Comparison of ENCODE assay signal across 26 cellular contexts in the genomic region with DNA sequence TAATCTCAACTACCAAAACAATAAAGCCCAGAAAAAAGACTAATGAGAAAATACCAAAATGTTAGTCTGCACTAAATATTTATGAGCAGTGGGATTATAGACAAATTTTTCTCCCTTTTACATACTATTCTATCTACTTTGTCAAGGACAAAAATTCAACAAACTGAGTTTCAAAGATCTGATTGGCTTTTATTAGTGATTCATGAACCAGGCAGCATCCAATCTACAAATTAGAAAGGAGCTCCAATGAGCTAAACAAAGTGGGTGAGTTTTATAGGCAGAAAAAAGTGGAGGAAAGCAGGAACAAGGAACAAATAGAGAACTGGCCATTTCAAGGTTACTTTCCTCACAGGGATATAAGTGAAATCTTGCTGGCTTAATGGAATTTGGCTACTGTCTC.
"Had no signal": no experiment of that assay in that cellular context is flagged by ENCODE, and none has a peak within 500 bp of the region (broad histone marks: within the 10 kb centered on the region; RNA-seq: fewer than 3 reads in every experiment).

No MANE protein-coding gene starts in this region.

- H3K4me1 ChIP-seq: esophagus squamous epithelium, gastrocnemius medialis, heart right ventricle, left lung, lower lobe of right lung had no signal

- H3K27ac Mint-ChIP-seq: mesothelial cell of epicardium, naive B cell had no signal

- H3K36me3 ChIP-seq: left lung had no signal

- H3K4me3 ChIP-seq: coronary artery, dorsolateral prefrontal cortex, esophagus squamous epithelium, gastrocnemius medialis, heart right ventricle, left lung, lower lobe of right lung, mucosa of descending colon had no signal

- H3K27ac ChIP-seq: coronary artery, dorsolateral prefrontal cortex, epithelial cell of prostate, esophagus squamous epithelium, gastrocnemius medialis, heart right ventricle, left lung, lower lobe of right lung had no signal

- H3K27me3 Mint-ChIP-seq: naive B cell had no signal

- DNase-seq: dermis blood vessel endothelial cell; dorsolateral prefrontal cortex; effector CD4-positive, alpha-beta T cell; effector memory CD4-positive, alpha-beta T cell; erythroblast; esophagus squamous epithelium; foreskin fibroblast; foreskin melanocyte; gastrocnemius medialis; glutamatergic neuron; head of caudate nucleus; heart right ventricle; hippocampal formation; left cardiac atrium; left lung; left ventricle myocardium superior; lower lobe of right lung; mesenchymal stem cell; mucosa of descending colon; naive B cell had no signal

- ATAC-seq: esophagus mucosa, gastrocnemius medialis, heart right ventricle, left cardiac atrium, left lung, left ventricle myocardium superior, lower lobe of right lung, mucosa of descending colon had no signal

- H3K27me3 ChIP-seq: esophagus squamous epithelium, gastrocnemius medialis, heart right ventricle, left lung had no signal

- H3K9me3 Mint-ChIP-seq: naive B cell had no signal

- H3K4me1 Mint-ChIP-seq: naive B cell had no signal

- FAIRE-seq: islet of Langerhans, keratinocyte had no signal

- H3K4me3 Mint-ChIP-seq: mesothelial cell of epicardium, naive B cell had no signal

- H3K9me3 ChIP-seq: esophagus squamous epithelium, gastrocnemius medialis, heart right ventricle, left lung, lower lobe of right lung, mucosa of descending colon had no signal
